In genomic region chr15:75869446-75869845, GRCh38 we compare ENCODE assay signal across 33 cellular contexts.
"Had no signal": no experiment of that assay in that cellular context is flagged by ENCODE, and none has a peak within 500 bp of the region (broad histone marks: within the 10 kb centered on the region; RNA-seq: fewer than 3 reads in every experiment).

No MANE protein-coding gene starts in this region.

- H3K27me3 ChIP-seq: pancreas, sigmoid colon, stomach, thyroid gland, upper lobe of left lung, vagina had no signal

- H3K4me3 Mint-ChIP-seq: activated CD8-positive, alpha-beta memory T cell treated with anti-CD3 and anti-CD28 coated beads, Interleukin-2, amount 10 ng/mL, durations not matched to agents 7 days and 5 days; activated CD8-positive, alpha-beta T cell treated with anti-CD3 and anti-CD28 coated beads, Interleukin-2, amount 10 ng/mL, durations not matched to agents 7 days and 5 days; activated naive CD8-positive, alpha-beta T cell; central memory CD8-positive, alpha-beta T cell; dendritic cell treated with granulocyte-macrophage colony-stimulating factor and Interleukin-4, amounts not matched to agents 40 ng/mL and 50 ng/mL, for 4 days; endodermal cell; mesothelial cell of epicardium; naive thymus-derived CD4-positive, alpha-beta T cell; stimulated activated memory B cell treated with anti-CD40 and anti-IgM and Interleukin-4, amounts not matched to agents 10 μg/mL and 1 μg/mL and 100 μg/mL, for 72 hours had no signal

- ATAC-seq: activated CD8-positive, alpha-beta memory T cell treated with anti-CD3 and anti-CD28 coated beads, Interleukin-2, amount 10 ng/mL, durations not matched to agents 7 days and 5 days; activated CD8-positive, alpha-beta T cell treated with anti-CD3 and anti-CD28 coated beads, Interleukin-2, amount 10 ng/mL, durations not matched to agents 7 days and 5 days; esophagus mucosa; left cardiac atrium; naive thymus-derived CD4-positive, alpha-beta T cell; pancreas; psoas muscle; stimulated activated memory B cell treated with anti-CD40 and anti-IgM and Interleukin-4, amounts not matched to agents 10 μg/mL and 1 μg/mL and 100 μg/mL, for 72 hours had no signal

- H3K27ac ChIP-seq: pancreas, psoas muscle, sigmoid colon, stomach, thyroid gland, upper lobe of left lung, vagina had no signal

- H3K27ac Mint-ChIP-seq: activated CD8-positive, alpha-beta memory T cell treated with anti-CD3 and anti-CD28 coated beads, Interleukin-2, amount 10 ng/mL, durations not matched to agents 7 days and 5 days; activated CD8-positive, alpha-beta T cell treated with anti-CD3 and anti-CD28 coated beads, Interleukin-2, amount 10 ng/mL, durations not matched to agents 7 days and 5 days; activated naive CD8-positive, alpha-beta T cell; activated T-helper 2 cell treated with anti-CD3 and anti-CD28 coated beads, Interferon-gamma antibody, Interleukin-2, Interleukin-4, amounts not matched to agents 10 μg/mL and 5 μg/mL and 100 μg/mL, durations not matched to agents 14 hours and 24 hours and 36 hours; dendritic cell treated with granulocyte-macrophage colony-stimulating factor and Interleukin-4, amounts not matched to agents 40 ng/mL and 50 ng/mL, for 4 days; endodermal cell; mesothelial cell of epicardium; naive thymus-derived CD4-positive, alpha-beta T cell; stimulated activated memory B cell treated with anti-CD40 and anti-IgM and Interleukin-4, amounts not matched to agents 10 μg/mL and 1 μg/mL and 100 μg/mL, for 72 hours had no signal

- H3K4me3 ChIP-seq: pancreas, psoas muscle, sigmoid colon, stomach, thyroid gland, upper lobe of left lung, vagina had no signal

- H3K4me1 ChIP-seq: pancreas, psoas muscle, vagina had no signal

- H3K9me3 ChIP-seq: pancreas, psoas muscle, sigmoid colon, stomach, thyroid gland, upper lobe of left lung, vagina had no signal

- H3K9me3 Mint-ChIP-seq: activated T-helper 2 cell treated with anti-CD3 and anti-CD28 coated beads, Interferon-gamma antibody, Interleukin-2, Interleukin-4, amounts not matched to agents 10 μg/mL and 5 μg/mL and 100 μg/mL, durations not matched to agents 14 hours and 24 hours and 36 hours; central memory CD8-positive, alpha-beta T cell; dendritic cell treated with granulocyte-macrophage colony-stimulating factor and Interleukin-4, amounts not matched to agents 40 ng/mL and 50 ng/mL, for 4 days; endodermal cell; mesothelial cell of epicardium; naive thymus-derived CD4-positive, alpha-beta T cell; stimulated activated memory B cell treated with anti-CD40 and anti-IgM and Interleukin-4, amounts not matched to agents 10 μg/mL and 1 μg/mL and 100 μg/mL, for 72 hours had no signal

- H3K27me3 Mint-ChIP-seq: activated CD8-positive, alpha-beta memory T cell treated with anti-CD3 and anti-CD28 coated beads, Interleukin-2, amount 10 ng/mL, durations not matched to agents 7 days and 5 days; activated naive CD8-positive, alpha-beta T cell; central memory CD8-positive, alpha-beta T cell; dendritic cell treated with granulocyte-macrophage colony-stimulating factor and Interleukin-4, amounts not matched to agents 40 ng/mL and 50 ng/mL, for 4 days; naive thymus-derived CD4-positive, alpha-beta T cell; stimulated activated memory B cell treated with anti-CD40 and anti-IgM and Interleukin-4, amounts not matched to agents 10 μg/mL and 1 μg/mL and 100 μg/mL, for 72 hours had no signal

- DNase-seq: activated CD4-positive, alpha-beta T cell treated with anti-CD3 and anti-CD28 coated beads, Interleukin-2, amount 50 U/mL, for 1 hour; activated CD8-positive, alpha-beta memory T cell treated with anti-CD3 and anti-CD28 coated beads, Interleukin-2, amount 10 ng/mL, durations not matched to agents 7 days and 5 days; activated CD8-positive, alpha-beta T cell treated with anti-CD3 and anti-CD28 coated beads, Interleukin-2, amount 10 ng/mL, durations not matched to agents 7 days and 5 days; activated naive CD4-positive, alpha-beta T cell; activated T-cell treated with anti-CD3 and anti-CD28 coated beads, Interleukin-2, amount 50 U/mL, for 48 hours; anterior cingulate cortex; endodermal cell; foreskin fibroblast; head of caudate nucleus; hippocampal formation; left cardiac atrium; mammary epithelial cell; naive thymus-derived CD4-positive, alpha-beta T cell; nucleus accumbens; pancreas; psoas muscle; sigmoid colon; small intestine; stimulated activated CD4-positive, alpha-beta T cell treated with anti-CD3 and anti-CD28 coated beads, Interleukin-1b, Interleukin-23, amount 100 ng/mL, for 48 hours; stimulated activated CD4-positive, alpha-beta T cell treated with anti-CD3 and anti-CD28 coated beads, Interleukin-4, amount 100 ng/mL, for 4 hours; stimulated activated CD8-positive, alpha-beta memory T cell treated with anti-CD3 and anti-CD28 coated beads, Interleukin-4, amount 100 ng/mL, for 48 hours; stomach; T1000; thyroid gland; upper lobe of left lung had no signal
